Comparison of ENCODE assay signal across 9 cellular contexts in the genomic region with DNA sequence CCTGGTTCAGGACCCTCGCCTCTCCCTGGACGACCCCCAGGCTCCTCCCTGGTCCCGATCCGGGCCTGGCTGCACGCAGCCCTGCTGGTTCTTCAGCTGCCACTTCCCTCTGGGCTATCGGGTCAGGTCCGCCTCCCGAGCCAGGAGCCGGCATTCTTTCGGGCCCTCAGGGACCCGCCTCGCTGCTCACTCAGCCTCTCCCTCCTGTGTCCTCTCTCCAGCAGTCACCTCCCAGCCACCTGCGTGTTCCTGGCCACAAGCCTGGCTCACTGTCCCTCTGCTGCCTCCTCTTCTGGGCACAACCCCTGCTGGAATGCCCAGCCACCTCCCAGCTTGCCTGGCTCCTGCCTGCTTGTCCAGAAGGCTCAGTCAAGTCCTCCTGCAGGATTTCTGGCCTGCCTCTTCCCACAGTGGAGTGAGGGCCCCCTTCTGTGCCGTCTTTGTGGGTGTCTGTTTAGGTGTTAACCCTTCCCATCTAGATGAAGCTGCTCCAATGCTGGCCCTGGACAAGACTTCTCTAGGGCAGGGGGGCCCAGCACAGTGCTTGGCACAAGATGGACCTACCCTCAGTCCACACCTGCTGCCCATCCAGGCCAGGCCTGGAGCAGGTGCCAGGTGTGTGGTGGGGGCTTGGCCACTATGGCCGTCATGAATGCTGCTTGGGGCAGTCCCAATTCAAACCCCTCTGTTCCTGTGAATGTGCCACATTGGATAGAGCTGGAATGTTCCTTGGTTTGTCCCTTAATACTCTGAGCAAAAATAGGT. TPM values are rescaled to one million over a fixed set of nuclear protein-coding genes. Genes with fewer than 3 reads are reported as not detected.
DNase-seq lines count a peak whose midpoint lies in the region; ATAC-seq and TF ChIP-seq lines count a peak whose summit lies in the region.
"Had no signal": no experiment of that assay in that cellular context is flagged by ENCODE, and none has a peak within 500 bp of the region (broad histone marks: within the 10 kb centered on the region; RNA-seq: fewer than 3 reads in every experiment).

No MANE protein-coding gene starts in this region.

- H3K4me1 ChIP-seq in breast epithelium (peaks cover 11 to 25% of the 10 kb centered on the region in 2 donors), lower lobe of right lung (peaks cover 79% of the 10 kb centered on the region)

- peak overlapping the region; percentile 79 to 87 for H3K27ac ChIP-seq in breast epithelium
- H3K27ac ChIP-seq in lower lobe of right lung, result peak overlapping the region; percentile 85
- H3K27ac ChIP-seq in temporal lobe (ENCODE audit: low read depth, low read length), result peak overlapping the region; percentile 12

- no peak for TF ChIP-seq CTCF in LNCaP clone FGC (IDR thresholded peaks at IDR 0.05; ENCODE audit: control insufficient read depth, extremely low read depth, insufficient read depth)
- TF ChIP-seq CTCF in breast epithelium (IDR thresholded peaks at IDR 0.05), result no peak
- no peak for TF ChIP-seq CTCF in lower lobe of right lung (IDR thresholded peaks at IDR 0.05)

- peak; percentile 63 for DNase-seq in LNCaP clone FGC (ENCODE audit: low read depth)
- peak; percentile 82 to 91 for DNase-seq in breast epithelium (ENCODE audit: low spot score in 2 of 2)
- DNase-seq in lower lobe of right lung, result peak; percentile 87
- DNase-seq in DMS79 treated with DMSO at 0.1 percent for 48 hours (lab: John Stamatoyannopoulos, UW), result no peak
- DNase-seq in NCI-H345 treated with DMSO at 0.1 percent for 48 hours (lab: John Stamatoyannopoulos, UW; ENCODE audit: unreplicated experiment), result no peak
- DNase-seq in UCSD-AML1 (lab: John Stamatoyannopoulos, UW; ENCODE audit: unreplicated experiment), result no peak
- DNase-seq: NCI-H1105 treated with DMSO at 0.1 percent for 48 hours had no signal

- TF ChIP-seq POLR2A in breast epithelium (IDR thresholded peaks at IDR 0.05), result no peak

- H3K27me3 ChIP-seq in breast epithelium (no peaks in the 10 kb centered on the region), lower lobe of right lung (ENCODE audit: low read depth) (no peaks in the 10 kb centered on the region)

- no peaks in the 10 kb centered on the region for H3K9me3 ChIP-seq in breast epithelium
- H3K9me3 ChIP-seq in lower lobe of right lung, result no peaks in the 10 kb centered on the region
- H3K9me3 ChIP-seq: mucosa of descending colon had no signal

- H3K36me3 ChIP-seq in breast epithelium (no peaks in the 10 kb centered on the region), lower lobe of right lung (no peaks in the 10 kb centered on the region)

- ATAC-seq in lower lobe of right lung, result peak; percentile 67 to 69
- ATAC-seq: mucosa of descending colon had no signal

- no peak overlapping the region for H3K4me3 ChIP-seq in LNCaP clone FGC (ENCODE audit: low read depth, low read length)
- H3K4me3 ChIP-seq in breast epithelium, result peak overlapping the region; percentile 22 to 96 (median 91)
- H3K4me3 ChIP-seq in lower lobe of right lung, result peak overlapping the region; percentile 92
- H3K4me3 ChIP-seq: mucosa of descending colon had no signal

- intact Hi-C loops in breast epithelium (cut with DNase I; ENCODE audit: low total_unique reads) (no loop called here), lower lobe of right lung (cut with DNase I) (no loop called here)

RNA-seq across cellular contexts. Expression of a gene that starts 2.2 kb away (rescaled TPM):
- total RNA-seq in breast epithelium (10 to 100 TPM; 32.5 to 58.3 (median 37.1) TPM), lower lobe of right lung (70.3 TPM), temporal lobe (4.9 TPM)

Comparison
In these comparisons a context has a peak if more than half of its experiments do, and no peak if none do; other contexts are left out.
1. DNase-seq: peak in LNCaP clone FGC (single experiment), breast epithelium (2 of 2) and lower lobe of right lung (single experiment); none in DMS79 treated with DMSO at 0.1 percent for 48 hours (single experiment), NCI-H345 treated with DMSO at 0.1 percent for 48 hours (single experiment) and UCSD-AML1 (single experiment).
2. H3K27ac ChIP-seq: peak in every context shown above with its lines; median percentile 85 in lower lobe of right lung; 83 in breast epithelium; 12 in temporal lobe.